ENCODE assay signal across 1 cellular context in genomic region chr1:102977293-102977692, GRCh38.
TF ChIP-seq lines count a peak whose summit lies in the region.

No MANE protein-coding gene starts in this region.

TF ChIP-seq in A549, 52 proteins besides CTCF, POLR2A, EP300 and RAD21 (continued from another document):
- TF ChIP-seq NR3C1 (IDR thresholded peaks at IDR 0.05) = no peak
